In genomic region chr19:34366670-34367423, GRCh38 we compare ENCODE assay signal across 9 cellular contexts. TPM values are rescaled to one million over a fixed set of nuclear protein-coding genes. Genes with fewer than 3 reads are reported as not detected.
DNase-seq lines count a peak whose midpoint lies in the region; ATAC-seq and TF ChIP-seq lines count a peak whose summit lies in the region.
"Had no signal": no experiment of that assay in that cellular context is flagged by ENCODE, and none has a peak within 500 bp of the region (broad histone marks: within the 10 kb centered on the region; RNA-seq: fewer than 3 reads in every experiment).

No MANE protein-coding gene starts in this region.

- H3K27me3 ChIP-seq in left ventricle myocardium inferior (ENCODE audit: low read depth), result no peaks in the 10 kb centered on the region
- no peaks in the 10 kb centered on the region for H3K27me3 ChIP-seq in iPS-20b (ENCODE audit: insufficient read depth, low read length)

- H3K4me3 ChIP-seq in left ventricle myocardium inferior (peak overlapping the region; percentile 96), iPS-20b (ENCODE audit: low read length) (peak overlapping the region; percentile 97)

- peaks cover 56% of the 10 kb centered on the region for H3K36me3 ChIP-seq in left ventricle myocardium inferior
- peaks cover 52% of the 10 kb centered on the region for H3K36me3 ChIP-seq in iPS-20b (ENCODE audit: insufficient read depth, low read depth, low read length)

- TF ChIP-seq CTCF in left ventricle myocardium inferior (IDR thresholded peaks at IDR 0.05; ENCODE audit: borderline replicate concordance), result no peak
- TF ChIP-seq CTCF in activated CD8-positive, alpha-beta T cell treated with anti-CD3 and anti-CD28 coated beads for 36 hours (IDR thresholded peaks at IDR 0.05), result no peak

- intact Hi-C loops in left ventricle myocardium inferior (cut with micrococcal nuclease) (no loop called here), Right ventricle myocardium superior (cut with DNase I) (no loop called here)
- intact Hi-C loops in activated CD8-positive, alpha-beta T cell treated with anti-CD3 and anti-CD28 coated beads for 36 hours (cut with micrococcal nuclease), result no loop called here

- peak overlapping the region; percentile 93 for H3K27ac Mint-ChIP-seq in activated CD8-positive, alpha-beta T cell treated with anti-CD3 and anti-CD28 coated beads for 36 hours

- H3K27ac ChIP-seq in left ventricle myocardium inferior (replicated peaks) (peak overlapping the region; percentile 94), iPS-20b (ENCODE audit: low read length) (no peak overlapping the region)

- no peaks in the 10 kb centered on the region for H3K27me3 Mint-ChIP-seq in activated CD8-positive, alpha-beta T cell treated with anti-CD3 and anti-CD28 coated beads for 36 hours

- no peak for DNase-seq in left ventricle myocardium inferior
- no peak for DNase-seq in Right ventricle myocardium superior
- DNase-seq in activated CD8-positive, alpha-beta T cell treated with anti-CD3 and anti-CD28 coated beads for 36 hours, result no peak
- DNase-seq in NCI-H1436 (lab: John Stamatoyannopoulos, UW), result no peak
- DNase-seq in superior temporal gyrus (ENCODE audit: extremely low spot score), result no peak
- DNase-seq: NCI-H2081 treated with DMSO at 0.1 percent for 48 hours had no signal

- H3K9me3 ChIP-seq in left ventricle myocardium inferior (replicated peaks), result no peaks in the 10 kb centered on the region
- H3K9me3 ChIP-seq in iPS-20b (ENCODE audit: insufficient read depth, low read depth, low read length), result no peaks in the 10 kb centered on the region

- peak overlapping the region; percentile 100 for H3K4me3 Mint-ChIP-seq in activated CD8-positive, alpha-beta T cell treated with anti-CD3 and anti-CD28 coated beads for 36 hours

- CTCF ChIA-PET in activated CD8-positive, alpha-beta T cell treated with anti-CD3 and anti-CD28 coated beads for 36 hours (lab: Charles Lee), result interaction anchor here (0.7 to 3.4 kb wide), 2 partner anchors 21 to 63 kb away, joined by 3 to 15 read pairs; no protein-coding TSS in a partner anchor

- no peak overlapping the region for H3K9ac ChIP-seq in iPS-20b (ENCODE audit: low read depth, low read length)

- H3K4me1 Mint-ChIP-seq in activated CD8-positive, alpha-beta T cell treated with anti-CD3 and anti-CD28 coated beads for 36 hours (ENCODE audit: low read depth), result peaks cover 63% of the 10 kb centered on the region

- no peaks in the 10 kb centered on the region for H3K9me3 Mint-ChIP-seq in activated CD8-positive, alpha-beta T cell treated with anti-CD3 and anti-CD28 coated beads for 36 hours

- ATAC-seq in Right ventricle myocardium superior (ENCODE audit: poor library complexity), result no peak
- ATAC-seq in activated CD8-positive, alpha-beta T cell treated with anti-CD3 and anti-CD28 coated beads for 36 hours, result no peak
- ATAC-seq in HG03460 (IDR thresholded peaks at IDR 0.05; ENCODE audit: unreplicated experiment), result no peak
- no peak for ATAC-seq in GM21619 (IDR thresholded peaks at IDR 0.05; ENCODE audit: unreplicated experiment)

- H3K4me1 ChIP-seq in left ventricle myocardium inferior, result peaks cover 71% of the 10 kb centered on the region
- H3K4me1 ChIP-seq in iPS-20b (ENCODE audit: insufficient read depth, low read length), result no peaks in the 10 kb centered on the region

- peaks cover 53% of the 10 kb centered on the region for H3K36me3 Mint-ChIP-seq in activated CD8-positive, alpha-beta T cell treated with anti-CD3 and anti-CD28 coated beads for 36 hours (ENCODE audit: low read depth)

- POLR2A ChIA-PET in activated CD8-positive, alpha-beta T cell treated with anti-CD3 and anti-CD28 coated beads for 36 hours (lab: Charles Lee), result interaction anchor here (1.6 to 9.6 kb wide), 5 partner anchors 8 to 78 kb away, joined by 3 to 151 read pairs (median 9); partner anchors contain the start of gene UBA2

RNA-seq across cellular contexts. Expression of gene GPI, which starts 1.9 kb away (rescaled TPM):
- total RNA-seq in left ventricle myocardium inferior (473 TPM), Right ventricle myocardium superior (500 TPM)
- 100 to 1,000 TPM; 847 to 870 TPM for total RNA-seq in activated CD8-positive, alpha-beta T cell treated with anti-CD3 and anti-CD28 coated beads for 36 hours

RNA-seq across cellular contexts. Expression of gene PDCD2L, which starts 37.4 kb away (rescaled TPM):
- 12.8 TPM for total RNA-seq in left ventricle myocardium inferior
- 10.4 TPM for total RNA-seq in Right ventricle myocardium superior
- total RNA-seq in activated CD8-positive, alpha-beta T cell treated with anti-CD3 and anti-CD28 coated beads for 36 hours, result 10 to 100 TPM; 39.9 to 42.1 TPM
